In genomic region chr6:154852700-154853099, GRCh38 we compare ENCODE assay signal across 16 cellular contexts.
DNase-seq lines count a peak whose midpoint lies in the region; ATAC-seq, FAIRE-seq and TF ChIP-seq lines count a peak whose summit lies in the region.
"Had no signal": no experiment of that assay in that cellular context is flagged by ENCODE, and none has a peak within 500 bp of the region (broad histone marks: within the 10 kb centered on the region; RNA-seq: fewer than 3 reads in every experiment).

No MANE protein-coding gene starts in this region.

- no peak overlapping the region for H3K4me3 ChIP-seq in GM23248
- H3K4me3 ChIP-seq: left ventricle myocardium inferior had no signal

- H3K36me3 Mint-ChIP-seq in osteocyte (ENCODE audit: unreplicated experiment): peaks cover 12% of the 10 kb centered on the region

- no peaks in the 10 kb centered on the region for H3F3A ChIP-seq in GM23248 (ENCODE audit: insufficient read depth)

- no peak for ATAC-seq in HG03025 (IDR thresholded peaks at IDR 0.05; ENCODE audit: low FRiP score, unreplicated experiment)
- ATAC-seq: CD8-positive, alpha-beta T cell had no signal

- 0 out of 2 replicates have a peak, but pooled peaks cover 6% of the 10 kb centered on the region for H3K4me1 ChIP-seq in GM23248 (ENCODE audit: insufficient read depth)

- H3K27ac ChIP-seq in GM23248: no peak overlapping the region
- H3K27ac ChIP-seq: left ventricle myocardium inferior had no signal

- WGBS in GM23248 (ENCODE audit: low coverage in 1 of 2, low lambda C conversion rate in 2 of 2, missing lambda C conversion rate in 2 of 2), 2 experiments: 55 to 58% methylated on average over 2 of the region's 2 CpGs

- no peak overlapping the region for H3K4me3 Mint-ChIP-seq in osteocyte (ENCODE audit: unreplicated experiment)
- H3K4me3 Mint-ChIP-seq: CD8-positive, alpha-beta T cell had no signal

- H3K4me1 Mint-ChIP-seq in osteocyte (ENCODE audit: unreplicated experiment): peaks cover 25% of the 10 kb centered on the region

- no peaks in the 10 kb centered on the region for H3K9me3 ChIP-seq in GM23248 (ENCODE audit: low read depth)
- H3K9me3 ChIP-seq: left ventricle myocardium inferior had no signal

- no peak overlapping the region for H3K9ac ChIP-seq in GM23248

- H3K27me3 Mint-ChIP-seq in osteocyte (ENCODE audit: unreplicated experiment): no peaks in the 10 kb centered on the region

- H3K27me3 ChIP-seq in GM23248 (replicated peaks; ENCODE audit: insufficient read depth): no peaks in the 10 kb centered on the region

- no peak overlapping the region for H3K27ac Mint-ChIP-seq in osteocyte (ENCODE audit: unreplicated experiment)
- H3K27ac Mint-ChIP-seq: CD8-positive, alpha-beta T cell had no signal

- no peak overlapping the region for H3K4me2 ChIP-seq in GM23248 (ENCODE audit: unreplicated experiment)

- no peaks in the 10 kb centered on the region for H3K36me3 ChIP-seq in GM23248 (ENCODE audit: low read depth)
- H3K36me3 ChIP-seq: left ventricle myocardium inferior had no signal

- DNase-seq in GM23248 (peak; percentile 17), NCI-H526 (lab: John Stamatoyannopoulos, UW) (peak; percentile 58 to 61), non-pigmented ciliary epithelial cell (ENCODE audit: low read depth) (peak; percentile 31), osteocyte (ENCODE audit: extremely low spot score, unreplicated experiment) (no peak), H54 (ENCODE audit: insufficient read length, low spot score) (no peak)
- DNase-seq: activated CD4-positive, alpha-beta T cell treated with anti-CD3 and anti-CD28 coated beads for 48 hours; amygdala; CD8-positive, alpha-beta T cell; cortex of kidney; hypothalamus; left ventricle myocardium inferior; NCI-H1930; NCI-H774 had no signal

- H3K9me2 ChIP-seq in GM23248 (ENCODE audit: insufficient read depth): no peaks in the 10 kb centered on the region

- TF ChIP-seq POLR2A in H54 (IDR thresholded peaks at IDR 0.05; ENCODE audit: low read depth, low read length): no peak

- TF ChIP-seq CTCF in osteocyte (IDR thresholded peaks at IDR 0.05): no peak

- H4K20me1 ChIP-seq in GM23248 (ENCODE audit: insufficient read depth): peaks cover 4% of the 10 kb centered on the region; the same call in 1 of the 2 replicates

- peaks cover 97% of the 10 kb centered on the region for H3K79me2 ChIP-seq in GM23248 (ENCODE audit: insufficient read depth)

- no peak overlapping the region for H2AFZ ChIP-seq in GM23248

- FAIRE-seq in endometrium (lab: Jason Lieb, UNC) (peak; percentile 23), H54 (lab: Jason Lieb, UNC) (no peak)
- FAIRE-seq: GM18507 had no signal

- peaks cover 5% of the 10 kb centered on the region for H3K9me3 Mint-ChIP-seq in osteocyte (ENCODE audit: unreplicated experiment)
- H3K9me3 Mint-ChIP-seq: CD8-positive, alpha-beta T cell had no signal

- in situ Hi-C loops in GM23248 (cut with MboI): no loop called here

Comparison
In these comparisons a context has a peak if more than half of its experiments do, and no peak if none do; other contexts are left out.
1. DNase-seq: peak in GM23248 (single experiment), NCI-H526 (2 of 2) and non-pigmented ciliary epithelial cell (single experiment); none in osteocyte (single experiment) and H54 (single experiment).